In the genomic region with DNA sequence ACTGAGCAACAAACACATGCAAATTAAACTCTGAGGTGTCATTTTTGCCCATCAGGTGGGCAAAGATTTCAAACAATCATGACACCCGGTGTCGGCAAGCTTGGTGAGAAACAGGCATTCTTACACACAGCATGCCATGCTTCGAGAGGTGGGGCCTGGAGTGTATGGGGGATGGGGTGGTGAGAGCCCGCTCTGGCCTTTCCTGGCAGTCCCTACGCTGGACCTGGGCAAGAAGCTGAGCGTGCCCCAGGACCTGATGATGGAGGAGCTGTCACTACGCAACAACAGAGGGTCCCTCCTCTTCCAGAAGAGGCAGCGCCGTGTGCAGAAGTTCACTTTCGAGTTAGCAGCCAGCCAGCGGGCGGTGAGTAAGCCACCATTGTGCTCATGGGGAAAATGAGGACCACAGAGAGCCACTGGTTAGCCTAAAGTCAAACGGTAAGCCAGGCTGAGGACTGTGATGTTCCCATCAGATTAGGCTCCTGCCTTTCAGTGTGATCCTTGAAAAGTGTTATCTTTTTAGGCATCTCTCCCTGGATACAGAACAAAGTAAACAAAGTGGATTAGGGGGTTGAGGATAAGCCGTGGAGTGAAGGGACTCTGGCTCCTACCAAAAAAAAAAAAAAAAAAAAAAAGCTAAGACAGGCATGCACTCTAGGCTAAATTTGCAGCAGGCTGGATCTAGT, we compare ENCODE assay signal across 17 cellular contexts. TPM values are rescaled to one million over a fixed set of nuclear protein-coding genes. Genes with fewer than 3 reads are reported as not detected.
DNase-seq lines count a peak whose midpoint lies in the region; ATAC-seq and TF ChIP-seq lines count a peak whose summit lies in the region.
"Had no signal": no experiment of that assay in that cellular context is flagged by ENCODE, and none has a peak within 500 bp of the region (broad histone marks: within the 10 kb centered on the region; RNA-seq: fewer than 3 reads in every experiment).

No MANE protein-coding gene starts in this region.

- ATAC-seq in CD4-positive, CD25-positive, alpha-beta regulatory T cell (ENCODE audit: low read depth in 2 of 2) = no peak
- ATAC-seq in activated naive CD8-positive, alpha-beta T cell treated with anti-CD3 and anti-CD28 coated beads, Interleukin-2, amount 10 ng/mL, durations not matched to agents 7 days and 5 days (ENCODE audit: low read depth) = no peak
- ATAC-seq in naive B cell (ENCODE audit: low read depth in 2 of 2) = no peak
- no peak for ATAC-seq in HG03460 (IDR thresholded peaks at IDR 0.05; ENCODE audit: unreplicated experiment)
- ATAC-seq: Right ventricle myocardium inferior, sciatic nerve had no signal

- peaks cover 16% of the 10 kb centered on the region for H3K4me1 ChIP-seq in CD4-positive, CD25-positive, alpha-beta regulatory T cell (ENCODE audit: control insufficient read depth, insufficient read depth, low read length, poor library complexity, severe bottlenecking)

- no peaks in the 10 kb centered on the region for H3K9me3 Mint-ChIP-seq in CD4-positive, CD25-positive, alpha-beta regulatory T cell
- H3K9me3 Mint-ChIP-seq in activated naive CD8-positive, alpha-beta T cell treated with anti-CD3 and anti-CD28 coated beads, Interleukin-2, amount 10 ng/mL, durations not matched to agents 7 days and 5 days = no peaks in the 10 kb centered on the region
- no peaks in the 10 kb centered on the region for H3K9me3 Mint-ChIP-seq in naive B cell

- H3K27ac ChIP-seq in CD4-positive, CD25-positive, alpha-beta regulatory T cell (ENCODE audit: insufficient read depth, low read length, poor library complexity, severe bottlenecking) = no peak overlapping the region
- H3K27ac ChIP-seq in caudate nucleus (ENCODE audit: low read depth, low read length) (no peak overlapping the region), RWPE1 (no peak overlapping the region)

- no peak overlapping the region for H3K4me3 ChIP-seq in CD4-positive, CD25-positive, alpha-beta regulatory T cell (ENCODE audit: low read depth, low read length)
- H3K4me3 ChIP-seq: ascending aorta had no signal

- H3K4me3 Mint-ChIP-seq in CD4-positive, CD25-positive, alpha-beta regulatory T cell = peak overlapping the region in 3 of 4 donors; percentile 18 to 71 (median 57)
- peak overlapping the region; percentile 26 for H3K4me3 Mint-ChIP-seq in activated naive CD8-positive, alpha-beta T cell treated with anti-CD3 and anti-CD28 coated beads, Interleukin-2, amount 10 ng/mL, durations not matched to agents 7 days and 5 days
- H3K4me3 Mint-ChIP-seq in naive B cell = peak overlapping the region in 5 of 8 donors; percentile 10 to 77 (median 60)

- H3K27me3 ChIP-seq in CD4-positive, CD25-positive, alpha-beta regulatory T cell (ENCODE audit: control insufficient read depth, insufficient read depth, low read length) = peaks cover 18% of the 10 kb centered on the region
- H3K27me3 ChIP-seq: ascending aorta had no signal

- no peaks in the 10 kb centered on the region for H3K9me3 ChIP-seq in CD4-positive, CD25-positive, alpha-beta regulatory T cell (ENCODE audit: control insufficient read depth in 2 of 2, low read length in 2 of 2)
- H3K9me3 ChIP-seq: ascending aorta had no signal

- H3K36me3 Mint-ChIP-seq in CD4-positive, CD25-positive, alpha-beta regulatory T cell = no peaks in the 10 kb centered on the region
- H3K36me3 Mint-ChIP-seq in activated naive CD8-positive, alpha-beta T cell treated with anti-CD3 and anti-CD28 coated beads, Interleukin-2, amount 10 ng/mL, durations not matched to agents 7 days and 5 days = no peaks in the 10 kb centered on the region
- no peaks in the 10 kb centered on the region for H3K36me3 Mint-ChIP-seq in naive B cell

- in situ Hi-C loops in GM13977 (cut with MboI; ENCODE audit: low pct_unique_long_range_greater_than_20kb, low sequenced_read_pairs, unreplicated experiment) = no loop called here

- POLR2A ChIA-PET in activated naive CD8-positive, alpha-beta T cell treated with anti-CD3 and anti-CD28 coated beads, Interleukin-2, amount 10 ng/mL, durations not matched to agents 7 days and 5 days (lab: Charles Lee) = interaction anchor here (1.3 kb wide), 1 partner anchor 113 kb away, joined by 3 read pairs; no protein-coding TSS in a partner anchor
- POLR2A ChIA-PET in RWPE1 (lab: Yijun Ruan, JAX; ENCODE audit: low non-redundant PET) = no interaction called here

- H3K27ac Mint-ChIP-seq in CD4-positive, CD25-positive, alpha-beta regulatory T cell = no peak overlapping the region
- H3K27ac Mint-ChIP-seq in activated naive CD8-positive, alpha-beta T cell treated with anti-CD3 and anti-CD28 coated beads, Interleukin-2, amount 10 ng/mL, durations not matched to agents 7 days and 5 days = no peak overlapping the region
- no peak overlapping the region for H3K27ac Mint-ChIP-seq in naive B cell

- CTCF ChIA-PET in RWPE1 (lab: Yijun Ruan, JAX) = no interaction called here

- peaks cover 42% of the 10 kb centered on the region for H3K27me3 Mint-ChIP-seq in CD4-positive, CD25-positive, alpha-beta regulatory T cell
- H3K27me3 Mint-ChIP-seq in activated naive CD8-positive, alpha-beta T cell treated with anti-CD3 and anti-CD28 coated beads, Interleukin-2, amount 10 ng/mL, durations not matched to agents 7 days and 5 days = peaks cover 22% of the 10 kb centered on the region
- H3K27me3 Mint-ChIP-seq in naive B cell = peaks cover 25 to 27% (median 26%) of the 10 kb centered on the region in 3 donors

- DNase-seq in CD4-positive, CD25-positive, alpha-beta regulatory T cell = no peak
- DNase-seq in GM13977 (ENCODE audit: low spot score) (peak; percentile 8), naive B cell (no peak), SHP77 treated with DMSO at 0.1 percent for 48 hours (lab: John Stamatoyannopoulos, UW) (no peak), caudate nucleus (lab: John Stamatoyannopoulos, UW) (no peak), RWPE1 (ENCODE audit: low spot score) (no peak)
- no peak for DNase-seq in activated naive CD8-positive, alpha-beta T cell treated with anti-CD3 and anti-CD28 coated beads, Interleukin-2, amount 10 ng/mL, durations not matched to agents 7 days and 5 days
- DNase-seq: GDM1, GOT3, NCI-H2081, NCI-H774, substantia nigra had no signal

- peaks cover 0 to 16% (median 5%) of the 10 kb centered on the region in 4 donors for H3K4me1 Mint-ChIP-seq in CD4-positive, CD25-positive, alpha-beta regulatory T cell
- no peaks in the 10 kb centered on the region for H3K4me1 Mint-ChIP-seq in activated naive CD8-positive, alpha-beta T cell treated with anti-CD3 and anti-CD28 coated beads, Interleukin-2, amount 10 ng/mL, durations not matched to agents 7 days and 5 days
- H3K4me1 Mint-ChIP-seq in naive B cell = peaks cover 0 to 10% (median 5%) of the 10 kb centered on the region in 3 donors

- TF ChIP-seq CTCF in GM13977 (IDR thresholded peaks at IDR 0.05; ENCODE audit: extremely low read depth, insufficient read depth, missing control alignments) (no peak), RWPE1 (conservative IDR thresholded peaks at IDR 0.05; ENCODE audit: low read depth) (no peak)

- H3K36me3 ChIP-seq in CD4-positive, CD25-positive, alpha-beta regulatory T cell (ENCODE audit: control insufficient read depth, insufficient read depth, low read length) = no peaks in the 10 kb centered on the region
- H3K36me3 ChIP-seq: ascending aorta had no signal

RNA-seq across cellular contexts. Expression of a gene that starts 9.4 kb away (rescaled TPM):
- total RNA-seq in CD4-positive, CD25-positive, alpha-beta regulatory T cell = not detected
- polyA plus RNA-seq in CD4-positive, CD25-positive, alpha-beta regulatory T cell = under 1 TPM in 2 of 4 donors, not detected in 2; 0.08 to 0.10 TPM
- under 1 TPM in 1 of 2 experiments, not detected in 1; 0.14 TPM for total RNA-seq in activated naive CD8-positive, alpha-beta T cell treated with anti-CD3 and anti-CD28 coated beads, Interleukin-2, amount 10 ng/mL, durations not matched to agents 7 days and 5 days
- polyA plus RNA-seq in naive B cell (ENCODE audit: low read depth in 6 of 6) = under 1 TPM in 3 of 6 donors, not detected in 3; 0.11 to 0.20 (median 0.12) TPM
- polyA plus RNA-seq: CD14-positive monocyte had no signal

RNA-seq across cellular contexts. Expression of a gene that starts 30.0 kb away (rescaled TPM):
- total RNA-seq in CD4-positive, CD25-positive, alpha-beta regulatory T cell = 0.07 TPM
- not detected for polyA plus RNA-seq in CD4-positive, CD25-positive, alpha-beta regulatory T cell
- total RNA-seq in activated naive CD8-positive, alpha-beta T cell treated with anti-CD3 and anti-CD28 coated beads, Interleukin-2, amount 10 ng/mL, durations not matched to agents 7 days and 5 days = under 1 TPM; 0.25 to 0.28 TPM
- 1 to 10 TPM in 5 of 6 donors, under 1 TPM in 1; 0.75 to 1.9 (median 1.4) TPM for polyA plus RNA-seq in naive B cell (ENCODE audit: low read depth in 6 of 6)
- polyA plus RNA-seq: CD14-positive monocyte had no signal

RNA-seq across cellular contexts. Expression of a gene that starts 30.4 kb away (rescaled TPM):
- total RNA-seq in CD4-positive, CD25-positive, alpha-beta regulatory T cell = 109 TPM
- 10 to 100 TPM; 67.9 to 86.2 (median 70.3) TPM for polyA plus RNA-seq in CD4-positive, CD25-positive, alpha-beta regulatory T cell
- total RNA-seq in activated naive CD8-positive, alpha-beta T cell treated with anti-CD3 and anti-CD28 coated beads, Interleukin-2, amount 10 ng/mL, durations not matched to agents 7 days and 5 days = 10 to 100 TPM; 72.9 to 74.6 TPM
- polyA plus RNA-seq in naive B cell (ENCODE audit: low read depth in 6 of 6) = 10 to 100 TPM; 72.8 to 94.3 (median 80.6) TPM
